1 cellular context compared by ENCODE assay signal in genomic region chr3:195040773-195041520, GRCh38.
A peak's percentile ranks its signal among the peaks of the same experiment; 100 is the strongest.
TF ChIP-seq lines count a peak whose summit lies in the region.

No MANE protein-coding gene starts in this region.

TF ChIP-seq in K562, 482 proteins besides CTCF, POLR2A, EP300 and RAD21 (continued from another document):
- TF ChIP-seq HOXB6 (CRISPR knock-in tag; IDR thresholded peaks at IDR 0.05; ENCODE audit: borderline replicate concordance) = no peak
- TF ChIP-seq, protein P1, sequence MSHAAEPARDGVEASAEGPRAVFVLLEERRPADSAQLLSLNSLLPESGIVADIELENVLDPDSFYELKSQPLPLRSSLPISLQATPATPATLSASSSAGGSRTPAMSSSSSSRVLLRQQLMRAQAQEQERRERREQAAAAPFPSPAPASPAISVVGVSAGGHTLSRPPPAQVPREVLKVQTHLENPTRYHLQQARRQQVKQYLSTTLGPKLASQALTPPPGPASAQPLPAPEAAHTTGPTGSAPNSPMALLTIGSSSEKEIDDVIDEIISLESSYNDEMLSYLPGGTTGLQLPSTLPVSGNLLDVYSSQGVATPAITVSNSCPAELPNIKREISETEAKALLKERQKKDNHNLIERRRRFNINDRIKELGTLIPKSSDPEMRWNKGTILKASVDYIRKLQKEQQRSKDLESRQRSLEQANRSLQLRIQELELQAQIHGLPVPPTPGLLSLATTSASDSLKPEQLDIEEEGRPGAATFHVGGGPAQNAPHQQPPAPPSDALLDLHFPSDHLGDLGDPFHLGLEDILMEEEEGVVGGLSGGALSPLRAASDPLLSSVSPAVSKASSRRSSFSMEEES (CRISPR knock-in tag; IDR thresholded peaks at IDR 0.05) = peak; percentile 20; the same call in 1 of the 2 replicates
